8 cellular contexts compared by ENCODE assay signal in the genomic region with DNA sequence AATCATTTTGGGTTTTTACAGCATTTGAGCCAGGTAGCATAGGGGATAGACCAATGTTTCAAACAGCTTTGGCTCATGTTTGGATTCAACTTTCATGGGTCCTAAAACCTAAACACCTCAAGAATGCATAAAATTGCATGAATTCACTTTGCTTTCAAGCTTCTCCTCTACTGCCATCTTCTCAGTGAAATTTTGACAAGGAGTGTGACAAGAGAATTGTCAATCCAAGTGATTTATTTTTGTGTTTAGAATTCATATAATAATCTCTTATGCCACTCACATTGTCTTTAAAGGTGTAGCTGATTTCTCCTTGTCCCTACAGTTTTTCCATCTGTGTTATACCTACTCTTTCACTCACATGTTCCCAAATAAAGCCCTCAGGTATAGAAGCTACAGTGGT.
"Had no signal": no experiment of that assay in that cellular context is flagged by ENCODE, and none has a peak within 500 bp of the region (broad histone marks: within the 10 kb centered on the region; RNA-seq: fewer than 3 reads in every experiment).

No MANE protein-coding gene starts in this region.

- H3K36me3 ChIP-seq: HAP-1 had no signal

- H2AFZ ChIP-seq: GM23248, GM23338 had no signal

- H3K9ac ChIP-seq: GM23248 had no signal

- H3K9me3 ChIP-seq: HAP-1 had no signal

- H3K27ac ChIP-seq: GM23248 had no signal

- DNase-seq: GM23248, GOT3, H7, H9, HCEC 1CT, HFFc6 had no signal

- H3K4me3 ChIP-seq: GM23248, GM23338, HAP-1 had no signal

- H3K4me2 ChIP-seq: GM23338 had no signal
